Comparison of ENCODE assay signal across 8 cellular contexts in the genomic region with DNA sequence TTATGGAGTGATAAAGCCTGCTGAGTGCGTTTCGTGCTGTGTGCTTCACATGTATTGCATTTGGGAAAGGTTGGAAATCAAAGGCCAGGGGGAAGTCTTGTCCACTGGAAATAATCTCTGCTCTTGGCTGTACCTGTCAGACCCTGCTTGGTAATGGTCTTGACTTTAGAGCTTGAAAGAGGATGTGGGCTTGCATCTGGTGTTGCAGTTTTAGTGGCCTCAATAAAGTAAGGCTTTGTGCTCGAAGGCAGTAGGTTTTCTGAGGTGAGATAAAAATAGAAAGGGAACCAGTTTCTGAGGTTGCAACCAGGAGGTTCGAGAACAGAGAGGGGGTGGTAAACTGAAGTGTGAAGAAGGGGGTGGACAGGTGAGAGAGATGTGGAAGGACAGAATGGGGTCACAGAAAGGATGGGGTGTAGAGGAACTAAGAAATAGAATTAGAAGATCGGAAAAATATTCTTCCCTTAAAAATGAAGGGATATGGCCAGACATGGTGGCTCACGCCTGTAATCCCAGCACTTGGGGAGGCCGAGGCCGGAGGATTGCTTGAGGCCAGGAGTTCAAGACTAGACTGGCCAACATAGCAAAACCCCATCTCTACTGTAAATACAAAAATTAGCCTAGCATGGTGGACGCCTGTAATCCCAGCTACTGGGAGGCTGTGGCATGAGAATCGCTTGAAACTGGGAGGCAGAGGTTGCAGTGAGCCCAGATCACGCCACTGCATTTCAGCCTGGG. TPM values are rescaled to one million over a fixed set of nuclear protein-coding genes. Genes with fewer than 3 reads are reported as not detected.
DNase-seq lines count a peak whose midpoint lies in the region; ATAC-seq, FAIRE-seq and TF ChIP-seq lines count a peak whose summit lies in the region.

No MANE protein-coding gene starts in this region.

- H3K36me3 ChIP-seq in thyroid gland = no peaks in the 10 kb centered on the region

- H3K27me3 ChIP-seq in thyroid gland = no peaks in the 10 kb centered on the region

- H3K36me3 Mint-ChIP-seq in activated CD8-positive, alpha-beta T cell treated with anti-CD3 and anti-CD28 coated beads for 36 hours (ENCODE audit: low read depth) = peaks cover 31% of the 10 kb centered on the region
- H3K36me3 Mint-ChIP-seq in immature natural killer cell = peaks cover 3 to 7% (median 3%) of the 10 kb centered on the region in 3 donors

- no peak for TF ChIP-seq POLR2A in thyroid gland (IDR thresholded peaks at IDR 0.05)

- H3K9me3 ChIP-seq in thyroid gland = no peaks in the 10 kb centered on the region

- H3K4me3 Mint-ChIP-seq in activated CD8-positive, alpha-beta T cell treated with anti-CD3 and anti-CD28 coated beads for 36 hours = peak overlapping the region; percentile 100
- H3K4me3 Mint-ChIP-seq in immature natural killer cell = peak overlapping the region; percentile 88 to 99 (median 96)

- CTCF ChIA-PET in activated CD8-positive, alpha-beta T cell treated with anti-CD3 and anti-CD28 coated beads for 36 hours (lab: Charles Lee) = interaction anchor here (1.5 kb wide), 1 partner anchor 107 kb away, joined by 3 read pairs; no protein-coding TSS in a partner anchor

- intact Hi-C loops in activated CD8-positive, alpha-beta T cell treated with anti-CD3 and anti-CD28 coated beads for 36 hours (cut with micrococcal nuclease) = no loop called here
- intact Hi-C loops in thyroid gland (cut with DNase I) = no loop called here

- H3K4me3 ChIP-seq in AG09309 (ENCODE audit: control insufficient read depth, low read depth, low read length) (peak overlapping the region; percentile 95), thyroid gland (replicated peaks in 1 of 3) (peak overlapping the region in 2 of 3 donors; percentile 70 to 73)

- peak overlapping the region; percentile 86 to 95 (median 91) for H3K27ac ChIP-seq in thyroid gland

- FAIRE-seq in GM18507 (lab: Jason Lieb, UNC) = peak; percentile 92

- ATAC-seq in HG03460 (IDR thresholded peaks at IDR 0.05; ENCODE audit: unreplicated experiment) = peak; percentile 40
- peak; percentile 6 for ATAC-seq in activated CD8-positive, alpha-beta T cell treated with anti-CD3 and anti-CD28 coated beads for 36 hours

- H3K9me3 Mint-ChIP-seq in activated CD8-positive, alpha-beta T cell treated with anti-CD3 and anti-CD28 coated beads for 36 hours = no peaks in the 10 kb centered on the region
- H3K9me3 Mint-ChIP-seq in immature natural killer cell = no peaks in the 10 kb centered on the region

- peak overlapping the region; percentile 98 for H3K27ac Mint-ChIP-seq in activated CD8-positive, alpha-beta T cell treated with anti-CD3 and anti-CD28 coated beads for 36 hours
- H3K27ac Mint-ChIP-seq in immature natural killer cell = peak overlapping the region; percentile 79 to 94 (median 84)

- POLR2A ChIA-PET in activated CD8-positive, alpha-beta T cell treated with anti-CD3 and anti-CD28 coated beads for 36 hours (lab: Charles Lee) = interaction anchor here (0.8 to 3.9 kb wide), 6 partner anchors 8 to 170 kb away, joined by 3 to 39 read pairs (median 4); no protein-coding TSS in a partner anchor

- no peaks in the 10 kb centered on the region for H3K27me3 Mint-ChIP-seq in activated CD8-positive, alpha-beta T cell treated with anti-CD3 and anti-CD28 coated beads for 36 hours
- H3K27me3 Mint-ChIP-seq in immature natural killer cell (ENCODE audit: low read depth in 3 of 3) = peaks cover 0 to 7% (median 6%) of the 10 kb centered on the region in 3 donors

- H3K4me1 ChIP-seq in thyroid gland = peaks cover 25 to 41% of the 10 kb centered on the region in 2 donors

- DNase-seq in AG09309 (ENCODE audit: low read depth) (no peak), GM18507 (ENCODE audit: extremely low spot score, insufficient read length, low read depth) (no peak), immature natural killer cell (peak; percentile 50 to 58 (median 51)), thyroid gland (no peak), NCI-H2227 (lab: John Stamatoyannopoulos, UW; ENCODE audit: unreplicated experiment) (no peak)
- peak; percentile 55 for DNase-seq in activated CD8-positive, alpha-beta T cell treated with anti-CD3 and anti-CD28 coated beads for 36 hours
- DNase-seq in effector CD8-positive, alpha-beta T cell (lab: John Stamatoyannopoulos, UW) = no peak

- TF ChIP-seq CTCF in AG09309 (IDR thresholded peaks at IDR 0.05; ENCODE audit: control insufficient read depth, insufficient read depth, low read depth, low read length, missing control alignments) (no peak), thyroid gland (IDR thresholded peaks at IDR 0.05) (no peak)
- TF ChIP-seq CTCF in activated CD8-positive, alpha-beta T cell treated with anti-CD3 and anti-CD28 coated beads for 36 hours (IDR thresholded peaks at IDR 0.05) = no peak

- WGBS in thyroid gland, 2 donors = 70 to 73% methylated on average over 11 of the region's 11 CpGs

- peaks cover 37% of the 10 kb centered on the region for H3K4me1 Mint-ChIP-seq in activated CD8-positive, alpha-beta T cell treated with anti-CD3 and anti-CD28 coated beads for 36 hours (ENCODE audit: low read depth)
- peaks cover 67 to 82% of the 10 kb centered on the region in 2 donors for H3K4me1 Mint-ChIP-seq in immature natural killer cell

RNA-seq across cellular contexts. Expression of a gene that starts 1.5 kb away (rescaled TPM):
- total RNA-seq in activated CD8-positive, alpha-beta T cell treated with anti-CD3 and anti-CD28 coated beads for 36 hours = 10 to 100 TPM; 25.7 to 27.3 TPM
- polyA plus RNA-seq in immature natural killer cell = 10 to 100 TPM in 2 of 3 donors, 1 to 10 TPM in 1; 9.9 to 21.4 (median 15.8) TPM
- 10 to 100 TPM; 27.3 to 41.9 (median 34.7) TPM for total RNA-seq in thyroid gland

RNA-seq across cellular contexts. Expression of a gene that starts 1.8 kb away (rescaled TPM):
- 100 to 1,000 TPM; 231 to 238 TPM for total RNA-seq in activated CD8-positive, alpha-beta T cell treated with anti-CD3 and anti-CD28 coated beads for 36 hours
- polyA plus RNA-seq in immature natural killer cell = 100 to 1,000 TPM; 103 to 168 (median 129) TPM
- total RNA-seq in thyroid gland = 10 to 100 TPM; 42.8 to 76.0 (median 50.3) TPM

RNA-seq across cellular contexts. Expression of a gene that starts 51.7 kb away (rescaled TPM):
- not detected for total RNA-seq in activated CD8-positive, alpha-beta T cell treated with anti-CD3 and anti-CD28 coated beads for 36 hours
- not detected for polyA plus RNA-seq in immature natural killer cell
- total RNA-seq in thyroid gland = 1 to 10 TPM in 3 of 4 donors, under 1 TPM in 1; 0.27 to 4.0 (median 1.5) TPM

Comparison
In these comparisons a context has a peak if more than half of its experiments do, and no peak if none do; other contexts are left out.
1. DNase-seq: peak in activated CD8-positive, alpha-beta T cell treated with anti-CD3 and anti-CD28 coated beads for 36 hours (single experiment) and immature natural killer cell (3 of 3); none in AG09309 (single experiment), GM18507 (single experiment), thyroid gland (0 of 2), effector CD8-positive, alpha-beta T cell (single experiment) and NCI-H2227 (single experiment).